ENCODE assay signal across 1 cellular context in genomic region chr10:121448768-121449456, GRCh38.
TF ChIP-seq lines count a peak whose summit lies in the region.

No MANE protein-coding gene starts in this region.

TF ChIP-seq in SK-N-SH, 30 proteins besides CTCF, POLR2A, EP300 and RAD21 (continued from another document):
- TF ChIP-seq, protein P1, sequence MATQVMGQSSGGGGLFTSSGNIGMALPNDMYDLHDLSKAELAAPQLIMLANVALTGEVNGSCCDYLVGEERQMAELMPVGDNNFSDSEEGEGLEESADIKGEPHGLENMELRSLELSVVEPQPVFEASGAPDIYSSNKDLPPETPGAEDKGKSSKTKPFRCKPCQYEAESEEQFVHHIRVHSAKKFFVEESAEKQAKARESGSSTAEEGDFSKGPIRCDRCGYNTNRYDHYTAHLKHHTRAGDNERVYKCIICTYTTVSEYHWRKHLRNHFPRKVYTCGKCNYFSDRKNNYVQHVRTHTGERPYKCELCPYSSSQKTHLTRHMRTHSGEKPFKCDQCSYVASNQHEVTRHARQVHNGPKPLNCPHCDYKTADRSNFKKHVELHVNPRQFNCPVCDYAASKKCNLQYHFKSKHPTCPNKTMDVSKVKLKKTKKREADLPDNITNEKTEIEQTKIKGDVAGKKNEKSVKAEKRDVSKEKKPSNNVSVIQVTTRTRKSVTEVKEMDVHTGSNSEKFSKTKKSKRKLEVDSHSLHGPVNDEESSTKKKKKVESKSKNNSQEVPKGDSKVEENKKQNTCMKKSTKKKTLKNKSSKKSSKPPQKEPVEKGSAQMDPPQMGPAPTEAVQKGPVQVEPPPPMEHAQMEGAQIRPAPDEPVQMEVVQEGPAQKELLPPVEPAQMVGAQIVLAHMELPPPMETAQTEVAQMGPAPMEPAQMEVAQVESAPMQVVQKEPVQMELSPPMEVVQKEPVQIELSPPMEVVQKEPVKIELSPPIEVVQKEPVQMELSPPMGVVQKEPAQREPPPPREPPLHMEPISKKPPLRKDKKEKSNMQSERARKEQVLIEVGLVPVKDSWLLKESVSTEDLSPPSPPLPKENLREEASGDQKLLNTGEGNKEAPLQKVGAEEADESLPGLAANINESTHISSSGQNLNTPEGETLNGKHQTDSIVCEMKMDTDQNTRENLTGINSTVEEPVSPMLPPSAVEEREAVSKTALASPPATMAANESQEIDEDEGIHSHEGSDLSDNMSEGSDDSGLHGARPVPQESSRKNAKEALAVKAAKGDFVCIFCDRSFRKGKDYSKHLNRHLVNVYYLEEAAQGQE (IDR thresholded peaks at IDR 0.05; ENCODE audit: low read depth, low read length), result no peak
- no peak for TF ChIP-seq NFIC (IDR thresholded peaks at IDR 0.05; ENCODE audit: borderline replicate concordance)
TF ChIP-seq in SK-N-SH: peak in this region for 0.
